Comparison of ENCODE assay signal across 23 cellular contexts in the genomic region with DNA sequence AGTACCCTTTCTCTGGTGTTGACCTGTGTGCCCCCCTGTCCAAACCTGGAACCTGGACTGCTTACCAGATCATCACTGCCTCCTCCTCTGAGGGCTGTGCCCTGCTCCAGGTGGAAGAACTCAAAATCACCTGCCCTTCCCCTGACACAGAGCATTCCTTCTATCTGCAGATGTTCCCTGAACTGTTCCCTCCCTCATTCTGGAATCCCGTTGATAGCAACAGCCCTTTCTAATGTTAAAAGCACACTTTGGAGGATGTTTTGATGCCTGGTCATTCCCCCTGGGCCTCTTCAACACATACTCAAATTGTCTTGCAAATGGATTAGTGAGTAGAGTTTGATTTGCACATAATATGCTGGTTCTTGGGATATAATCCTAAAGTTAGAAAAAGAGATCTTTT.
"Had no signal": no experiment of that assay in that cellular context is flagged by ENCODE, and none has a peak within 500 bp of the region (broad histone marks: within the 10 kb centered on the region; RNA-seq: fewer than 3 reads in every experiment).

No MANE protein-coding gene starts in this region.

- ATAC-seq: effector memory CD8-positive, alpha-beta T cell; gastroesophageal sphincter; left cardiac atrium; lower lobe of right lung; natural killer cell treated with Interleukin-12 subunit alpha and Interleukin-12 subunit beta and Interleukin-15 and Interleukin-18, amount 100 ng/mL, for 72 hours; sciatic nerve; stimulated activated memory B cell treated with anti-CD40 and anti-IgM and Interleukin-4, amounts not matched to agents 10 μg/mL and 1 μg/mL and 100 μg/mL, for 72 hours; upper lobe of right lung had no signal

- H3K9ac ChIP-seq: neural progenitor cell had no signal

- H3K27me3 Mint-ChIP-seq: effector memory CD8-positive, alpha-beta T cell; memory B cell; natural killer cell treated with Interleukin-12 subunit alpha and Interleukin-12 subunit beta and Interleukin-15 and Interleukin-18, amount 100 ng/mL, for 72 hours; stimulated activated memory B cell treated with anti-CD40 and anti-IgM and Interleukin-4, amounts not matched to agents 10 μg/mL and 1 μg/mL and 100 μg/mL, for 72 hours; stimulated activated naive CD8-positive, alpha-beta T cell treated with anti-CD3 and anti-CD28 coated beads, Interleukin-15, Interleukin-2, amounts not matched to agents 100 ng/mL and 50 ng/mL, for 24 hours had no signal

- DNase-seq: effector memory CD8-positive, alpha-beta T cell; esophagus squamous epithelium; foreskin fibroblast; glutamatergic neuron; kidney; left cardiac atrium; left ventricle myocardium inferior; lower lobe of right lung; midbrain; spleen; stimulated activated CD4-positive, alpha-beta T cell treated with anti-CD3 and anti-CD28 coated beads, Interleukin-15, amount 100 ng/mL, for 24 hours; stimulated activated CD4-positive, alpha-beta T cell treated with anti-CD3 and anti-CD28 coated beads, Interleukin-1b, Interleukin-23, amount 100 ng/mL, for 48 hours; stimulated activated CD4-positive, alpha-beta T cell treated with anti-CD3 and anti-CD28 coated beads, Interleukin-4, amount 100 ng/mL, for 24 hours; tibial artery; upper lobe of right lung had no signal

- H2AFZ ChIP-seq: neural progenitor cell had no signal

- H3K4me2 ChIP-seq: neural progenitor cell had no signal

- H3K27me3 ChIP-seq: esophagus squamous epithelium, gastroesophageal sphincter, neural progenitor cell, spleen, tibial artery, upper lobe of right lung, vagina had no signal

- H3K9me3 ChIP-seq: esophagus squamous epithelium, gastroesophageal sphincter, left ventricle myocardium inferior, lower lobe of right lung, spleen, tibial artery, upper lobe of right lung, vagina had no signal

- H3K4me3 ChIP-seq: esophagus squamous epithelium, gastroesophageal sphincter, left ventricle myocardium inferior, lower lobe of right lung, neural progenitor cell, spleen, tibial artery, upper lobe of right lung, vagina had no signal

- H3K9me3 Mint-ChIP-seq: effector memory CD8-positive, alpha-beta T cell; memory B cell; natural killer cell treated with Interleukin-12 subunit alpha and Interleukin-12 subunit beta and Interleukin-15 and Interleukin-18, amount 100 ng/mL, for 72 hours; neural progenitor cell; stimulated activated memory B cell treated with anti-CD40 and anti-IgM and Interleukin-4, amounts not matched to agents 10 μg/mL and 1 μg/mL and 100 μg/mL, for 72 hours; stimulated activated naive CD8-positive, alpha-beta T cell treated with anti-CD3 and anti-CD28 coated beads, Interleukin-15, Interleukin-2, amounts not matched to agents 100 ng/mL and 50 ng/mL, for 24 hours had no signal

- H3K27ac Mint-ChIP-seq: effector memory CD8-positive, alpha-beta T cell; memory B cell; natural killer cell treated with Interleukin-12 subunit alpha and Interleukin-12 subunit beta and Interleukin-15 and Interleukin-18, amount 100 ng/mL, for 72 hours; neural progenitor cell; stimulated activated memory B cell treated with anti-CD40 and anti-IgM and Interleukin-4, amounts not matched to agents 10 μg/mL and 1 μg/mL and 100 μg/mL, for 72 hours; stimulated activated naive CD8-positive, alpha-beta T cell treated with anti-CD3 and anti-CD28 coated beads, Interleukin-15, Interleukin-2, amounts not matched to agents 100 ng/mL and 50 ng/mL, for 24 hours had no signal

- H3K4me3 Mint-ChIP-seq: effector memory CD8-positive, alpha-beta T cell; memory B cell; natural killer cell treated with Interleukin-12 subunit alpha and Interleukin-12 subunit beta and Interleukin-15 and Interleukin-18, amount 100 ng/mL, for 72 hours; neural progenitor cell; stimulated activated memory B cell treated with anti-CD40 and anti-IgM and Interleukin-4, amounts not matched to agents 10 μg/mL and 1 μg/mL and 100 μg/mL, for 72 hours; stimulated activated naive CD8-positive, alpha-beta T cell treated with anti-CD3 and anti-CD28 coated beads, Interleukin-15, Interleukin-2, amounts not matched to agents 100 ng/mL and 50 ng/mL, for 24 hours had no signal

- H3K4me1 ChIP-seq: esophagus squamous epithelium, gastroesophageal sphincter, left ventricle myocardium inferior, lower lobe of right lung, neural progenitor cell, spleen, tibial artery, upper lobe of right lung, vagina had no signal

- H3K27ac ChIP-seq: esophagus squamous epithelium, gastroesophageal sphincter, left ventricle myocardium inferior, lower lobe of right lung, neural progenitor cell, spleen, tibial artery, upper lobe of right lung, vagina had no signal

- H3K36me3 ChIP-seq: esophagus squamous epithelium, gastroesophageal sphincter, left ventricle myocardium inferior, lower lobe of right lung, neural progenitor cell, spleen, tibial artery, upper lobe of right lung, vagina had no signal

- H3K36me3 Mint-ChIP-seq: memory B cell; natural killer cell treated with Interleukin-12 subunit alpha and Interleukin-12 subunit beta and Interleukin-15 and Interleukin-18, amount 100 ng/mL, for 72 hours; neural progenitor cell; stimulated activated memory B cell treated with anti-CD40 and anti-IgM and Interleukin-4, amounts not matched to agents 10 μg/mL and 1 μg/mL and 100 μg/mL, for 72 hours had no signal

- H3K4me1 Mint-ChIP-seq: memory B cell; neural progenitor cell; stimulated activated memory B cell treated with anti-CD40 and anti-IgM and Interleukin-4, amounts not matched to agents 10 μg/mL and 1 μg/mL and 100 μg/mL, for 72 hours had no signal
